Comparison of ENCODE assay signal across 25 cellular contexts in genomic region chr5:173777669-173778068, GRCh38.
"Had no signal": no experiment of that assay in that cellular context is flagged by ENCODE, and none has a peak within 500 bp of the region (broad histone marks: within the 10 kb centered on the region; RNA-seq: fewer than 3 reads in every experiment).

No MANE protein-coding gene starts in this region.

- FAIRE-seq: astrocyte, colon, frontal cortex, pancreas, TTC549 had no signal

- H3K4me3 ChIP-seq: breast epithelium, dorsolateral prefrontal cortex, esophagus muscularis mucosa, hepatocyte, left lung, pancreas, psoas muscle, right atrium auricular region, transverse colon had no signal

- DNase-seq: activated CD4-positive, alpha-beta T cell treated with anti-CD3 and anti-CD28 coated beads for 1 hour; activated T-cell treated with anti-CD3 and anti-CD28 coated beads, Interleukin-2, amount 50 U/mL, for 1 hour; dorsolateral prefrontal cortex; effector memory CD8-positive, alpha-beta T cell; glutamatergic neuron; immature natural killer cell; mammary epithelial cell; pancreas; psoas muscle; stimulated activated CD4-positive, alpha-beta T cell treated with anti-CD3 and anti-CD28 coated beads, Interleukin-12 subunit alpha, Interleukin-12 subunit beta, amount 100 ng/mL, for 4 hours; stimulated activated CD4-positive, alpha-beta T cell treated with anti-CD3 and anti-CD28 coated beads, Interleukin-1b, Interleukin-23, amount 100 ng/mL, for 48 hours; stimulated activated naive CD8-positive, alpha-beta T cell treated with anti-CD3 and anti-CD28 coated beads, Interleukin-15, amount 100 ng/mL, for 72 hours; T-helper 1 cell; transverse colon had no signal

- H3K36me3 ChIP-seq: breast epithelium, esophagus muscularis mucosa, left lung, pancreas, right atrium auricular region, transverse colon had no signal

- ATAC-seq: activated naive CD4-positive, alpha-beta T cell treated with anti-CD3 and anti-CD28 coated beads, Interleukin-2, amount 50 U/mL, for 72 hours; activated T-helper 17 cell treated with anti-CD3 and anti-CD28 coated beads, Interleukin-2, amount 50 U/mL, for 72 hours; effector memory CD8-positive, alpha-beta T cell; pancreas; psoas muscle; stimulated activated naive CD8-positive, alpha-beta T cell treated with anti-CD3 and anti-CD28 coated beads, Interleukin-15, amount 100 ng/mL, for 72 hours had no signal

- H3K79me2 ChIP-seq: hepatocyte had no signal

- H2AFZ ChIP-seq: hepatocyte had no signal

- H3K9me3 ChIP-seq: breast epithelium, esophagus muscularis mucosa, left lung, pancreas, psoas muscle, right atrium auricular region, transverse colon had no signal

- H3K27ac ChIP-seq: breast epithelium, esophagus muscularis mucosa, psoas muscle, right atrium auricular region had no signal

- H3K4me2 ChIP-seq: hepatocyte had no signal

- H3K27me3 ChIP-seq: breast epithelium, dorsolateral prefrontal cortex, esophagus muscularis mucosa, hepatocyte, left lung, pancreas, right atrium auricular region, transverse colon had no signal
